ENCODE assay signal across 1 cellular context in genomic region chr2:174618179-174618578, GRCh38.
TF ChIP-seq lines count a peak whose summit lies in the region.

No MANE protein-coding gene starts in this region.

TF ChIP-seq in H1, 55 proteins besides CTCF, POLR2A, EP300 and RAD21:
- TF ChIP-seq CTBP2 (IDR thresholded peaks at IDR 0.05; ENCODE audit: borderline replicate concordance, insufficient read depth, insufficient read length, low read length), result no peak
- no peak for TF ChIP-seq BACH1 (IDR thresholded peaks at IDR 0.05; ENCODE audit: low read length)
- TF ChIP-seq RNF2 (IDR thresholded peaks at IDR 0.05; ENCODE audit: borderline replicate concordance, low read depth, low read length, missing control alignments, poor library complexity, severe bottlenecking), result no peak
- no peak for TF ChIP-seq EGR1 (IDR thresholded peaks at IDR 0.05; ENCODE audit: borderline replicate concordance, low read depth, low read length)
- no peak for TF ChIP-seq ASH2L (IDR thresholded peaks at IDR 0.05; ENCODE audit: low read length)
- TF ChIP-seq KDM1A (IDR thresholded peaks at IDR 0.05; ENCODE audit: borderline replicate concordance, low read length), result no peak
- TF ChIP-seq SIX5 (IDR thresholded peaks at IDR 0.05; ENCODE audit: low read depth, low read length), result no peak
- no peak for TF ChIP-seq POU5F1 (IDR thresholded peaks at IDR 0.05; ENCODE audit: low read depth, low read length)
- no peak for TF ChIP-seq SAP30 (IDR thresholded peaks at IDR 0.05; ENCODE audit: insufficient read depth, insufficient replicate concordance, low read length)
- TF ChIP-seq CBX8 (IDR thresholded peaks at IDR 0.05; ENCODE audit: borderline replicate concordance, low read depth, low read length), result no peak
- TF ChIP-seq CHD2 (IDR thresholded peaks at IDR 0.05; ENCODE audit: low read length), result no peak
- no peak for TF ChIP-seq BRCA1 (IDR thresholded peaks at IDR 0.05; ENCODE audit: low read depth, low read length)
- TF ChIP-seq MAX (IDR thresholded peaks at IDR 0.05), result no peak
- no peak for TF ChIP-seq JUN (IDR thresholded peaks at IDR 0.05; ENCODE audit: low read depth, low read length)
- TF ChIP-seq SRF (IDR thresholded peaks at IDR 0.05; ENCODE audit: low read depth, low read length), result no peak
- no peak for TF ChIP-seq ZNF274 (IDR thresholded peaks at IDR 0.05; ENCODE audit: borderline replicate concordance, extremely low read depth, low read length)
- TF ChIP-seq GTF2F1 (IDR thresholded peaks at IDR 0.05; ENCODE audit: borderline replicate concordance, low read depth, low read length), result no peak
- TF ChIP-seq NANOG (IDR thresholded peaks at IDR 0.05; ENCODE audit: insufficient read depth, low read depth, low read length, poor library complexity, severe bottlenecking), result no peak
- TF ChIP-seq ATF2 (IDR thresholded peaks at IDR 0.05; ENCODE audit: low read length), result no peak
